24 cellular contexts compared by ENCODE assay signal in genomic region chr9:3916420-3916819, GRCh38.
DNase-seq lines count a peak whose midpoint lies in the region; ATAC-seq, FAIRE-seq and TF ChIP-seq lines count a peak whose summit lies in the region.
"Had no signal": no experiment of that assay in that cellular context is flagged by ENCODE, and none has a peak within 500 bp of the region (broad histone marks: within the 10 kb centered on the region; RNA-seq: fewer than 3 reads in every experiment).

No MANE protein-coding gene starts in this region.

- H3K4me3 ChIP-seq in K562 (no peak overlapping the region), neural cell (ENCODE audit: low read length) (no peak overlapping the region)
- H3K4me3 ChIP-seq: gastrocnemius medialis, GM23248, sigmoid colon, tibial artery had no signal

- no peak for FAIRE-seq in K562 (lab: Jason Lieb, UNC)

- ATAC-seq in K562 (no peak), GM21423 (IDR thresholded peaks at IDR 0.05; ENCODE audit: unreplicated experiment) (no peak), HG03469 (IDR thresholded peaks at IDR 0.05; ENCODE audit: unreplicated experiment) (no peak)
- ATAC-seq: effector memory CD8-positive, alpha-beta T cell; esophagus mucosa; gastrocnemius medialis; natural killer cell; stimulated activated naive CD8-positive, alpha-beta T cell treated with anti-CD3 and anti-CD28 coated beads, Interleukin-15, amount 100 ng/mL, for 72 hours had no signal

- CTCF ChIA-PET in K562 (lab: Yijun Ruan, JAX; ENCODE audit: low intra/inter-chr PET ratio), result no interaction called here

- DNase-seq in G401 (ENCODE audit: low spot score), result peak; percentile 73
- peak; percentile 32 to 79 for DNase-seq in NCI-H524 (lab: John Stamatoyannopoulos, UW)
- no peak for DNase-seq in K562 (ENCODE audit: extremely low read depth in 1 of 4, low spot score in 3 of 4)
- DNase-seq in stimulated activated naive CD4-positive, alpha-beta T cell treated with Interleukin-2 at 50 U/mL for 16 hours (lab: John Stamatoyannopoulos, UW), result no peak
- DNase-seq: activated CD4-positive, alpha-beta T cell treated with anti-CD3 and anti-CD28 coated beads, Interleukin-2, amount 50 U/mL, for 48 hours; activated CD4-positive, CD25-positive, alpha-beta regulatory T cell; activated CD8-positive, alpha-beta memory T cell treated with anti-CD3 and anti-CD28 coated beads, Interleukin-2, amount 50 U/mL, for 4 hours; effector memory CD8-positive, alpha-beta T cell; gastrocnemius medialis; hippocampal formation; natural killer cell; NCI-H2171 treated with DMSO at 0.1 percent for 48 hours; NCI-H526 treated with DMSO at 0.1 percent for 48 hours; OCI-M1; Right ventricle myocardium superior; sigmoid colon; stimulated activated CD4-positive, alpha-beta T cell treated with anti-CD3 and anti-CD28 coated beads, Interleukin-15, amount 100 ng/mL, for 24 hours; stimulated activated naive CD8-positive, alpha-beta T cell treated with anti-CD3 and anti-CD28 coated beads, Interleukin-15, amount 100 ng/mL, for 72 hours; tibial artery had no signal

- H3K79me2 ChIP-seq in K562 (ENCODE audit: control insufficient read depth, insufficient read depth, low read length) (no peaks in the 10 kb centered on the region), neural cell (replicated peaks; ENCODE audit: insufficient read depth, low read length) (no peaks in the 10 kb centered on the region)

- H3K4me2 ChIP-seq in K562 (ENCODE audit: insufficient read depth, low read length), result no peak overlapping the region
- H3K4me2 ChIP-seq in neural cell (ENCODE audit: low read length), result peak overlapping the region; percentile 24

- H2AFZ ChIP-seq in K562 (ENCODE audit: low read depth, low read length) (no peak overlapping the region), neural cell (ENCODE audit: low read depth, low read length) (no peak overlapping the region)
- H2AFZ ChIP-seq: GM23248 had no signal

- in situ Hi-C loops in G401 (cut with HindIII; ENCODE audit: low sequenced_read_pairs), result no loop called here
- in situ Hi-C loops in K562 (cut with MboI), result no loop called here

- BruUV-seq in K562 (replicated peaks; lab: Mats Ljungman, UMichigan), result no TSS peak

- no peaks in the 10 kb centered on the region for H3K4me1 ChIP-seq in K562 (replicated peaks in 1 of 2; ENCODE audit: control insufficient read depth in 2 of 2, insufficient read depth in 2 of 2, low read length in 2 of 2)
- H3K4me1 ChIP-seq: gastrocnemius medialis, sigmoid colon, tibial artery had no signal

- H3K9me1 ChIP-seq in K562 (ENCODE audit: control insufficient read depth, insufficient read depth, low read length), result no peaks in the 10 kb centered on the region

- POLR2A ChIA-PET in K562 (lab: Yijun Ruan, JAX), result no interaction called here

- no peaks in the 10 kb centered on the region for H3K9me3 ChIP-seq in K562 (replicated peaks; ENCODE audit: control insufficient read depth, insufficient read depth, low read depth, low read length)
- no peaks in the 10 kb centered on the region for H3K9me3 ChIP-seq in neural cell (ENCODE audit: low read length)
- H3K9me3 ChIP-seq: gastrocnemius medialis, sigmoid colon, tibial artery had no signal

- no peak for TF ChIP-seq POLR2A in K562 (conservative IDR thresholded peaks at IDR 0.05)

- H3K27ac ChIP-seq in K562 (ENCODE audit: extremely low read depth, low read depth, low read length) (no peak overlapping the region), neural cell (ENCODE audit: low read length) (peak overlapping the region; percentile 77)
- H3K27ac ChIP-seq: gastrocnemius medialis, GM23248, sigmoid colon, tibial artery had no signal

- peaks cover 11% of the 10 kb centered on the region for H3F3A ChIP-seq in neural cell (ENCODE audit: insufficient read depth, low read length, poor library complexity, severe bottlenecking)

- H3K27me3 ChIP-seq in K562 (ENCODE audit: control insufficient read depth in 2 of 2, insufficient read depth in 2 of 2, low read length in 2 of 2) (no peaks in the 10 kb centered on the region), neural cell (ENCODE audit: insufficient read depth, low read depth, low read length) (no peaks in the 10 kb centered on the region)
- H3K27me3 ChIP-seq: gastrocnemius medialis, sigmoid colon, tibial artery had no signal

- H3K36me3 ChIP-seq in K562 (ENCODE audit: control insufficient read depth, insufficient read depth, low read length) (no peaks in the 10 kb centered on the region), neural cell (ENCODE audit: insufficient read depth, low read length) (no peaks in the 10 kb centered on the region)
- H3K36me3 ChIP-seq: gastrocnemius medialis, sigmoid colon, tibial artery had no signal

- no peaks in the 10 kb centered on the region for H3K9me2 ChIP-seq in neural cell (ENCODE audit: insufficient read depth, low read length)

- H4K20me1 ChIP-seq in K562 (replicated peaks; ENCODE audit: control insufficient read depth, insufficient read depth, low read length), result no peaks in the 10 kb centered on the region
- no peaks in the 10 kb centered on the region for H4K20me1 ChIP-seq in neural cell (ENCODE audit: insufficient read depth)

- H3K9ac ChIP-seq in K562 (ENCODE audit: insufficient read depth in 1 of 2, low read depth in 2 of 2, low read length in 2 of 2) (no peak overlapping the region), neural cell (ENCODE audit: low read length) (peak overlapping the region; percentile 32)
- H3K9ac ChIP-seq: GM23248 had no signal

- TF ChIP-seq EP300 in K562 (IDR thresholded peaks at IDR 0.05; ENCODE audit: low read length) (no peak), neural cell (conservative IDR thresholded peaks at IDR 0.05; ENCODE audit: poor library complexity, severe bottlenecking) (no peak)

- intact Hi-C loops in K562 (cut with micrococcal nuclease), result no loop called here

- TF ChIP-seq CTCF in K562 (IDR thresholded peaks at IDR 0.05 in 2 of 3, conservative IDR thresholded peaks at IDR 0.05 in 1 of 3; ENCODE audit: insufficient read depth in 2 of 3, low read depth in 1 of 3, low read length in 3 of 3) (no peak), neural cell (IDR thresholded peaks at IDR 0.05; ENCODE audit: poor library complexity, severe bottlenecking) (no peak)

- WGBS in K562 (ENCODE audit: insufficient coverage, low coverage, missing lambda C conversion rate), result 0% methylated on average over 5 of the region's 5 CpGs

- TF ChIP-seq RAD21 in K562 (CRISPR knock-in tag; conservative IDR thresholded peaks at IDR 0.05 in 1 of 2, IDR thresholded peaks at IDR 0.05 in 1 of 2), result no peak
- TF ChIP-seq RAD21 in neural cell (conservative IDR thresholded peaks at IDR 0.05), result no peak

TF ChIP-seq in K562, 482 proteins besides CTCF, POLR2A, EP300 and RAD21:
- no peak for TF ChIP-seq BRF1 (IDR thresholded peaks at IDR 0.05; ENCODE audit: borderline replicate concordance, extremely low read depth, insufficient read length)
- TF ChIP-seq RFX1 (IDR thresholded peaks at IDR 0.05), result peak; percentile 31; the same call in 1 of the 2 replicates

TF ChIP-seq in neural cell, 6 proteins besides CTCF, POLR2A, EP300 and RAD21:
- TF ChIP-seq EZH2 (IDR thresholded peaks at IDR 0.05; ENCODE audit: borderline replicate concordance, insufficient read depth, low read length, poor library complexity, severe bottlenecking) (no peak), TAF1 (IDR thresholded peaks at IDR 0.05; ENCODE audit: low read depth) (no peak), MXI1 (conservative IDR thresholded peaks at IDR 0.05; ENCODE audit: poor library complexity, severe bottlenecking) (no peak), POLR2AphosphoS5 (IDR thresholded peaks at IDR 0.05) (no peak), SMC3 (conservative IDR thresholded peaks at IDR 0.05; ENCODE audit: poor library complexity) (no peak)
- TF ChIP-seq, protein P1, sequence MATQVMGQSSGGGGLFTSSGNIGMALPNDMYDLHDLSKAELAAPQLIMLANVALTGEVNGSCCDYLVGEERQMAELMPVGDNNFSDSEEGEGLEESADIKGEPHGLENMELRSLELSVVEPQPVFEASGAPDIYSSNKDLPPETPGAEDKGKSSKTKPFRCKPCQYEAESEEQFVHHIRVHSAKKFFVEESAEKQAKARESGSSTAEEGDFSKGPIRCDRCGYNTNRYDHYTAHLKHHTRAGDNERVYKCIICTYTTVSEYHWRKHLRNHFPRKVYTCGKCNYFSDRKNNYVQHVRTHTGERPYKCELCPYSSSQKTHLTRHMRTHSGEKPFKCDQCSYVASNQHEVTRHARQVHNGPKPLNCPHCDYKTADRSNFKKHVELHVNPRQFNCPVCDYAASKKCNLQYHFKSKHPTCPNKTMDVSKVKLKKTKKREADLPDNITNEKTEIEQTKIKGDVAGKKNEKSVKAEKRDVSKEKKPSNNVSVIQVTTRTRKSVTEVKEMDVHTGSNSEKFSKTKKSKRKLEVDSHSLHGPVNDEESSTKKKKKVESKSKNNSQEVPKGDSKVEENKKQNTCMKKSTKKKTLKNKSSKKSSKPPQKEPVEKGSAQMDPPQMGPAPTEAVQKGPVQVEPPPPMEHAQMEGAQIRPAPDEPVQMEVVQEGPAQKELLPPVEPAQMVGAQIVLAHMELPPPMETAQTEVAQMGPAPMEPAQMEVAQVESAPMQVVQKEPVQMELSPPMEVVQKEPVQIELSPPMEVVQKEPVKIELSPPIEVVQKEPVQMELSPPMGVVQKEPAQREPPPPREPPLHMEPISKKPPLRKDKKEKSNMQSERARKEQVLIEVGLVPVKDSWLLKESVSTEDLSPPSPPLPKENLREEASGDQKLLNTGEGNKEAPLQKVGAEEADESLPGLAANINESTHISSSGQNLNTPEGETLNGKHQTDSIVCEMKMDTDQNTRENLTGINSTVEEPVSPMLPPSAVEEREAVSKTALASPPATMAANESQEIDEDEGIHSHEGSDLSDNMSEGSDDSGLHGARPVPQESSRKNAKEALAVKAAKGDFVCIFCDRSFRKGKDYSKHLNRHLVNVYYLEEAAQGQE (IDR thresholded peaks at IDR 0.05; ENCODE audit: borderline replicate concordance), result no peak

Comparison
In these comparisons a context has a peak if more than half of its experiments do, and no peak if none do; other contexts are left out.
1. DNase-seq: peak in G401 (single experiment) and NCI-H524 (2 of 2); none in K562 (0 of 4) and stimulated activated naive CD4-positive, alpha-beta T cell treated with Interleukin-2 at 50 U/mL for 16 hours (single experiment).